In the genomic region with DNA sequence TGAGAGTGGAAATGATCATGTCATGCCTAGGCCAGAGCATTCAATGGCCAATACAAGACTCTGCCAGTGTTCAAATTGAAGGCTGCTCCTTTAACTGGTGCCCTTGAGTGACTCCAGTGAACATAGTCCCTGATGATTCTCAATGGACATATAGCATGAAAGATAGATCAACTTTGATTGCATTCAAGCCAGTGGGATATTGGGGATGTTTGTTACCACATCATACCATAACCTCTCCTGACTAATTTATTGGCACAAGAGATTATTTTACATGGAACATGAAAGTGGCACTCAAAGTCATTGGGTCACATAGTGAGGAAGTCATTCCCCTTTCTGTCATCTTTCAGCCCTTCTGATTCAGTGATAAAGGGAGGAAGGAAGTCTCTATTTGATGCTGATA, we compare ENCODE assay signal across 33 cellular contexts.
"Had no signal": no experiment of that assay in that cellular context is flagged by ENCODE, and none has a peak within 500 bp of the region (broad histone marks: within the 10 kb centered on the region; RNA-seq: fewer than 3 reads in every experiment).

No MANE protein-coding gene starts in this region.

- H3K27me3 ChIP-seq: adrenal gland, body of pancreas, brain microvascular endothelial cell, breast epithelium had no signal

- FAIRE-seq: astrocyte, TTC549 had no signal

- H3K4me1 ChIP-seq: adrenal gland, body of pancreas, breast epithelium had no signal

- ATAC-seq: activated CD8-positive, alpha-beta T cell treated with anti-CD3 and anti-CD28 coated beads for 36 hours; activated naive CD4-positive, alpha-beta T cell treated with anti-CD3 and anti-CD28 coated beads, Interleukin-2, amount 50 U/mL, for 72 hours; activated T-cell treated with anti-CD3 and anti-CD28 coated beads, Interleukin-2, amount 50 U/mL, for 4 hours; activated T-cell treated with anti-CD3 and anti-CD28 coated beads, Interleukin-2, amount 50 U/mL, for 72 hours; activated T-helper 17 cell treated with anti-CD3 and anti-CD28 coated beads, Interleukin-2, amount 50 U/mL, for 72 hours; body of pancreas; T-cell; T-helper 17 cell had no signal

- H3K36me3 ChIP-seq: adrenal gland, brain microvascular endothelial cell, breast epithelium had no signal

- DNase-seq: activated B cell treated with CpG ODN at 0.5 μM for 24 hours; activated CD4-positive, alpha-beta memory T cell treated with anti-CD3 and anti-CD28 coated beads for 36 hours; activated CD4-positive, alpha-beta T cell treated with anti-CD3 and anti-CD28 coated beads for 4 hours; activated CD4-positive, alpha-beta T cell treated with anti-CD3 and anti-CD28 coated beads, Interleukin-2, amount 10 ng/mL, durations not matched to agents 24 days and 14 days; activated CD4-positive, alpha-beta T cell treated with anti-CD3 and anti-CD28 coated beads, Interleukin-2, amount 50 U/mL, for 1 hour; activated CD4-positive, alpha-beta T cell treated with anti-CD3 and anti-CD28 coated beads, Interleukin-2, amount 50 U/mL, for 4 hours; activated CD4-positive, CD25-positive, alpha-beta regulatory T cell treated with anti-CD3 and anti-CD28 coated beads, Interleukin-2, amount 50 U/mL, for 72 hours; activated CD8-positive, alpha-beta memory T cell treated with anti-CD3 and anti-CD28 coated beads, Interleukin-2, amount 50 U/mL, for 4 hours; activated CD8-positive, alpha-beta T cell treated with anti-CD3 and anti-CD28 coated beads for 36 hours; activated effector memory CD4-positive, alpha-beta T cell treated with anti-CD3 and anti-CD28 coated beads, Interleukin-2, amount 50 U/mL, for 16 hours; activated gamma-delta T cell treated with Interleukin-2 at 50 U/mL for 16 hours; activated naive CD4-positive, alpha-beta T cell; activated naive CD4-positive, alpha-beta T cell treated with anti-CD3 and anti-CD28 coated beads for 36 hours; activated naive CD4-positive, alpha-beta T cell treated with anti-CD3 and anti-CD28 coated beads, Interleukin-2, amount 50 U/mL, for 16 hours; activated naive CD8-positive, alpha-beta T cell treated with anti-CD3 and anti-CD28 coated beads for 36 hours; activated T-cell treated with anti-CD3 and anti-CD28 coated beads for 4 hours; activated T-cell treated with anti-CD3 and anti-CD28 coated beads, Interleukin-2, amount 50 U/mL, for 1 hour; activated T-cell treated with anti-CD3 and anti-CD28 coated beads, Interleukin-2, amount 50 U/mL, for 4 hours; activated T-cell treated with anti-CD3 and anti-CD28 coated beads, Interleukin-2, amount 50 U/mL, for 72 hours; adrenal gland; amniotic stem cell; aorta; body of pancreas; brain microvascular endothelial cell; central memory CD4-positive, alpha-beta T cell; T-cell; T-helper 17 cell; T-helper 9 cell had no signal

- H3K4me3 ChIP-seq: adrenal gland, body of pancreas, breast epithelium had no signal

- H3K27ac ChIP-seq: adrenal gland, body of pancreas, brain microvascular endothelial cell had no signal

- H3K9me3 ChIP-seq: adrenal gland had no signal
